Comparison of ENCODE assay signal across 1 cellular context in genomic region chr5:494667-495255, GRCh38.
A peak's percentile ranks its signal among the peaks of the same experiment; 100 is the strongest.
TF ChIP-seq lines count a peak whose summit lies in the region.

No MANE protein-coding gene starts in this region.

TF ChIP-seq in H1, 55 proteins besides CTCF, POLR2A, EP300 and RAD21:
- peak; percentile 44 for TF ChIP-seq E2F6 (IDR thresholded peaks at IDR 0.05)
- no peak for TF ChIP-seq USF2 (IDR thresholded peaks at IDR 0.05; ENCODE audit: low read length)
